ENCODE assay signal across 22 cellular contexts in genomic region chr1:45895406-45895805, GRCh38.
"Had no signal": no experiment of that assay in that cellular context is flagged by ENCODE, and none has a peak within 500 bp of the region (broad histone marks: within the 10 kb centered on the region; RNA-seq: fewer than 3 reads in every experiment).

No MANE protein-coding gene starts in this region.

- H3K27ac ChIP-seq: Peyer's patch, SJCRH30 had no signal

- H3K27me3 ChIP-seq: Peyer's patch, SJCRH30 had no signal

- DNase-seq: IMR-90, Karpas-422, KG1, MV-4-11, NCI-H1048, NCI-H1105, NCI-H1417, NCI-H1436 treated with DMSO at 0.1 percent for 48 hours, NCI-H1694, NCI-H187 treated with DMSO at 0.1 percent for 48 hours, NCI-H2029 treated with DMSO at 0.1 percent for 48 hours, NCI-H2227 treated with DMSO at 0.1 percent for 48 hours, NCI-H524, NCI-H526 treated with DMSO at 0.1 percent for 48 hours, NCI-H748 treated with DMSO at 0.1 percent for 48 hours, Peyer's patch, SHP77 treated with DMSO at 0.1 percent for 48 hours, SJCRH30, T-helper 1 cell had no signal

- H3K9me3 ChIP-seq: Peyer's patch, SJCRH30 had no signal

- ATAC-seq: HepG2, Right ventricle myocardium inferior, SK-N-SH treated with all-trans-retinoic acid at 6 μM for 48 hours had no signal

- H3K36me3 ChIP-seq: Peyer's patch had no signal

- H3K4me3 ChIP-seq: Peyer's patch, SJCRH30 had no signal
